ENCODE assay signal across 7 cellular contexts in the genomic region with DNA sequence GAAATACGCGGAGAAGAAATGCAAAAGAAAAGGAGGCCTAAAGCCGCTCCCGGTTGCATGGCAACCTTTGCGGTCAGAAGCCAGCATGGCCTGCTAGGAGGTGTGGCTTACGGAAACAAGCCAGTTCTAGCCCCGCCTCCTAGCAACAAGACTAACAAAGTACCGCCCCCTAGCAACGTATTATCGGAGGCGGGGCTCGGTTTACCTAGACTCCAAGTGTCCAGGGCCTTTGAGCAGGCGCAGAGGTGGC. TPM values are rescaled to one million over a fixed set of nuclear protein-coding genes. Genes with fewer than 3 reads are reported as not detected.
DNase-seq lines count a peak whose midpoint lies in the region; ATAC-seq and TF ChIP-seq lines count a peak whose summit lies in the region.

No MANE protein-coding gene starts in this region.

- H2BK20ac ChIP-seq in H9 (ENCODE audit: low read depth, low read length, poor library complexity, severe bottlenecking), result no peak overlapping the region

- peak overlapping the region; percentile 84 to 95 for H3K4me3 Mint-ChIP-seq in H9

- H3K4me2 ChIP-seq in H9 (ENCODE audit: insufficient read depth, insufficient read length, low read length) (peak overlapping the region; percentile 30), smooth muscle cell (peak overlapping the region; percentile 65)

- H3K9ac ChIP-seq in H9 (ENCODE audit: extremely low read depth, insufficient read length, low read length), result no peak overlapping the region
- peak overlapping the region; percentile 19 for H3K9ac ChIP-seq in smooth muscle cell (ENCODE audit: low read depth)

- H3K18ac ChIP-seq in H9 (ENCODE audit: insufficient read length, low read depth, low read length), result no peak overlapping the region

- H4K20me1 ChIP-seq in H9 (ENCODE audit: control insufficient read depth, insufficient read depth, insufficient read length) (no peaks in the 10 kb centered on the region), smooth muscle cell (ENCODE audit: low read depth) (peaks cover 41% of the 10 kb centered on the region)

- H3K27me3 Mint-ChIP-seq in H9 (ENCODE audit: low read depth), result peaks cover 5% of the 10 kb centered on the region

- no peak overlapping the region for H3K23ac ChIP-seq in H9 (ENCODE audit: insufficient read length, low read depth, low read length)

- no peaks in the 10 kb centered on the region for H3F3A ChIP-seq in smooth muscle cell (ENCODE audit: low read depth)

- H3K56ac ChIP-seq in H9 (ENCODE audit: insufficient read length, low read depth, low read length), result no peak overlapping the region

- H3K79me1 ChIP-seq in H9 (ENCODE audit: insufficient read depth, low read depth, low read length, poor library complexity, severe bottlenecking), result peaks cover 2% of the 10 kb centered on the region

- H3K27ac ChIP-seq in H9 (ENCODE audit: insufficient read length, low read depth, low read length) (no peak overlapping the region), VCaP (peak overlapping the region; percentile 99), iPS DF 6.9 (ENCODE audit: low read length) (no peak overlapping the region), smooth muscle cell (ENCODE audit: low read depth) (peak overlapping the region; percentile 69), foreskin keratinocyte (no peak overlapping the region)

- H3K4me3 ChIP-seq in iPS DF 6.9 (ENCODE audit: low read length) (peak overlapping the region; percentile 12; the same call in 1 of the 2 replicates), smooth muscle cell (peak overlapping the region; percentile 33)

- peaks cover 31 to 39% (median 39%) of the 10 kb centered on the region in 3 experiments for H3K36me3 Mint-ChIP-seq in H9 (ENCODE audit: insufficient read depth in 1 of 3, low read depth in 3 of 3)

- no peak overlapping the region for H4K8ac ChIP-seq in H9 (replicated peaks; ENCODE audit: insufficient read length, low read depth, low read length)

- DNase-seq in H9, result no peak
- no peak for DNase-seq in iPS DF 6.9 (ENCODE audit: low read depth, low spot score)
- DNase-seq in smooth muscle cell (lab: John Stamatoyannopoulos, UW; ENCODE audit: unreplicated experiment), result no peak
- no peak for DNase-seq in stimulated activated CD4-positive, alpha-beta T cell treated with anti-CD3 and anti-CD28 coated beads, Interleukin-4, amount 100 ng/mL, for 24 hours
- DNase-seq in foreskin keratinocyte, result no peak
- DNase-seq in NCI-H128 (lab: John Stamatoyannopoulos, UW; ENCODE audit: unreplicated experiment), result no peak

- H2BK120ac ChIP-seq in H9 (ENCODE audit: low read depth, low read length, poor library complexity, severe bottlenecking), result no peak overlapping the region

- no peak overlapping the region for H2BK12ac ChIP-seq in H9 (ENCODE audit: insufficient read length, low read depth, low read length)

- H3K4me1 ChIP-seq in H9 (ENCODE audit: insufficient read depth, low read length) (no peaks in the 10 kb centered on the region), iPS DF 6.9 (ENCODE audit: control insufficient read depth, insufficient read depth, low read length) (no peaks in the 10 kb centered on the region), smooth muscle cell (ENCODE audit: low read depth) (peaks cover 13% of the 10 kb centered on the region), foreskin keratinocyte (peaks cover 3% of the 10 kb centered on the region)

- H4K91ac ChIP-seq in H9 (ENCODE audit: insufficient read length, low read depth, low read length), result no peak overlapping the region

- peaks cover 6 to 16% of the 10 kb centered on the region in 2 experiments for H3K4me1 Mint-ChIP-seq in H9

- H2AK5ac ChIP-seq in H9 (ENCODE audit: insufficient read length, low read length), result no peak overlapping the region

- no peak overlapping the region for H2BK15ac ChIP-seq in H9 (ENCODE audit: low read depth, low read length)

- no peak overlapping the region for H4K5ac ChIP-seq in H9 (ENCODE audit: insufficient read length, low read depth, low read length)

- H3K27ac Mint-ChIP-seq in H9, result peak overlapping the region in 2 of 3 experiments; percentile 96 to 98; a peak in 4 of 7 replicates

- peaks cover 32% of the 10 kb centered on the region for H3K36me3 ChIP-seq in iPS DF 6.9 (ENCODE audit: control insufficient read depth, insufficient read depth, low read length)
- H3K36me3 ChIP-seq in smooth muscle cell (ENCODE audit: low read depth), result peaks cover 3% of the 10 kb centered on the region

- no peak for ATAC-seq in foreskin keratinocyte

- no peaks in the 10 kb centered on the region for H3K9me3 ChIP-seq in H9 (ENCODE audit: control insufficient read depth, low read depth, low read length)
- no peaks in the 10 kb centered on the region for H3K9me3 ChIP-seq in iPS DF 6.9 (ENCODE audit: control insufficient read depth, insufficient read depth, low read length)
- H3K9me3 ChIP-seq in smooth muscle cell (replicated peaks; ENCODE audit: low read depth), result no peaks in the 10 kb centered on the region

- H3K23me2 ChIP-seq in H9 (ENCODE audit: insufficient read length, low read depth, low read length, poor library complexity, severe bottlenecking), result no peaks in the 10 kb centered on the region

- H3T11ph ChIP-seq in H9 (ENCODE audit: low read length), result no peak overlapping the region

- no peak overlapping the region for H3K4ac ChIP-seq in H9 (ENCODE audit: low read depth, low read length)

- H2BK5ac ChIP-seq in H9 (ENCODE audit: insufficient read length, low read length), result no peak overlapping the region

- H3K79me2 ChIP-seq in H9 (ENCODE audit: insufficient read depth, low read length) (no peaks in the 10 kb centered on the region; the same call in 1 of the 2 replicates), smooth muscle cell (ENCODE audit: low read depth) (peaks cover 16% of the 10 kb centered on the region)

- no CpG with 5 or more reads among the region's 13 CpGs for WGBS in H9 (ENCODE audit: extremely low coverage, insufficient read length, low lambda C conversion rate)
- no CpG with 5 or more reads among the region's 13 CpGs for WGBS in iPS DF 6.9 (ENCODE audit: insufficient coverage, insufficient read length)
- WGBS in smooth muscle cell (ENCODE audit: low lambda C conversion rate), result 0% methylated on average over 13 of the region's 13 CpGs

- H2AFZ ChIP-seq in H9 (ENCODE audit: low read length) (no peak overlapping the region), smooth muscle cell (ENCODE audit: low read depth) (no peak overlapping the region)

- H3K27me3 ChIP-seq in H9 (ENCODE audit: insufficient read depth, low read length) (no peaks in the 10 kb centered on the region), iPS DF 6.9 (ENCODE audit: control insufficient read depth, insufficient read depth, low read length) (no peaks in the 10 kb centered on the region), smooth muscle cell (ENCODE audit: low read depth) (no peaks in the 10 kb centered on the region), foreskin keratinocyte (no peaks in the 10 kb centered on the region)

- no peaks in the 10 kb centered on the region; a peak in 2 of 5 replicates for H3K9me3 Mint-ChIP-seq in H9

- TF ChIP-seq CTCF in H9 (conservative IDR thresholded peaks at IDR 0.05) (no peak), VCaP (conservative IDR thresholded peaks at IDR 0.05) (no peak), smooth muscle cell (IDR thresholded peaks at IDR 0.05; ENCODE audit: borderline replicate concordance, insufficient read depth, poor library complexity, severe bottlenecking) (no peak), foreskin keratinocyte (conservative IDR thresholded peaks at IDR 0.05) (no peak)

- no peak overlapping the region for H3K14ac ChIP-seq in H9 (ENCODE audit: insufficient read depth, low read length)

RNA-seq across cellular contexts. Expression of gene CYTH2, which starts 0.4 kb away (rescaled TPM):
- total RNA-seq in H9 (2021), result 97.1 and 103 TPM in 2 replicates
- 44.5 and 49.7 TPM in 2 replicates for total RNA-seq in smooth muscle cell
- polyA plus RNA-seq in smooth muscle cell, result 62.1 and 95.0 TPM in 2 replicates
- total RNA-seq in foreskin keratinocyte, result 33.5 and 34.1 TPM in 2 replicates
- 44.8 and 46.9 TPM in 2 replicates for polyA plus RNA-seq in foreskin keratinocyte

RNA-seq across cellular contexts. Expression of gene KCNJ14, which starts 13.4 kb away (rescaled TPM):
- 1.1 and 1.2 TPM in 2 replicates for total RNA-seq in H9 (2021)
- total RNA-seq in smooth muscle cell, result 1.2 and 1.8 TPM in 2 replicates
- polyA plus RNA-seq in smooth muscle cell, result 1.7 and 2.0 TPM in 2 replicates
- 0.49 and 0.51 TPM in 2 replicates for total RNA-seq in foreskin keratinocyte
- 0.28 and 0.43 TPM in 2 replicates for polyA plus RNA-seq in foreskin keratinocyte

RNA-seq across cellular contexts. Expression of gene GRWD1, which starts 22.9 kb away (rescaled TPM):
- 92.0 and 94.6 TPM in 2 replicates for total RNA-seq in H9 (2021)
- total RNA-seq in smooth muscle cell, result 11.7 and 22.1 TPM in 2 replicates
- polyA plus RNA-seq in smooth muscle cell, result 23.6 and 25.7 TPM in 2 replicates
- total RNA-seq in foreskin keratinocyte, result 54.9 and 59.6 TPM in 2 replicates
- 43.9 and 50.7 TPM in 2 replicates for polyA plus RNA-seq in foreskin keratinocyte

RNA-seq across cellular contexts. Expression of gene LMTK3, which starts 42.9 kb away (rescaled TPM):
- total RNA-seq in H9 (2021) (14.4 and 15.2 TPM in 2 replicates), smooth muscle cell (1.1 and 3.1 TPM in 2 replicates), foreskin keratinocyte (4.2 and 4.3 TPM in 2 replicates)
- polyA plus RNA-seq in smooth muscle cell (0.66 and 1.8 TPM in 2 replicates), foreskin keratinocyte (3.6 TPM in 2 replicates)

Comparison
In these comparisons a context has a peak if more than half of its experiments do, and no peak if none do; other contexts are left out.
1. H3K27ac ChIP-seq: peak in VCaP (single experiment) and smooth muscle cell (single experiment); none in H9 (single experiment), iPS DF 6.9 (single experiment) and foreskin keratinocyte (single experiment).